ENCODE assay signal across 14 cellular contexts in the genomic region with DNA sequence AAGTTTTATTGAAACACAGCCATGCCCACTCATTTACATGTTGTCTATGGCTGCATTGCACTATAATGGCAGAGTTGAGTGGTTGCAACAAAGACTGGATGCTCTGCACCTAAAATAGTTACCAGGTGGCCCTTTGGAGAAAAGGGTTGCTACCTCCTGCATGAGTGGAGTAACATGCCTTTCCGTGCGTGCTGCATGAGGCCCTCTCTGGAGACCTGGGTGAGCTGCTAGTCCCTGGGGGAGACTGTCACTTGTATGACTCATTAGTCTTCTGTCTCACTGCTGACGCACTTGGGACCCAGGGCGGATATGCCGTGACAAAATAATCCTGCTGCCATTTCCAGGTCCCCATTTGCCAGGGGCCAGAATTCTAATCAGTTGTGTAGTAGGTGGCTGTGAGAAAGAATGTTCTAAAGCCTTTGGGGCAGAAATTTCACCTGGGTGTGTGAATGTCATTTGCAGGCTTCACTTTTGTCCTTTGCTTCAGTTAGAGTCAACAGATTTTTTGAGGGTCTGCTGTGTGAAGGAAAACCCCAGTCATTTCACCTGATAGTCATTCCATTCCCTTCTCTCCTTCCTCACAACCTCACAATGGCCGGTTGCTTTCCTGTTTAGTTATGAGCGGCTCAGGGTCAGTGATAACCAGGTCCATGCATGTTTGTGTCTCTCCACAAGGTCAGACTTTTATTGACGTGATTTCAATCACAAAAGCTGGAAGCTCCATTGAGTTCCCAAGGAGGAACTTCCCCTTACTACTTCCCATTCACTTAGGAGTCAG.
DNase-seq lines count a peak whose midpoint lies in the region; ATAC-seq and TF ChIP-seq lines count a peak whose summit lies in the region.
"Had no signal": no experiment of that assay in that cellular context is flagged by ENCODE, and none has a peak within 500 bp of the region (broad histone marks: within the 10 kb centered on the region; RNA-seq: fewer than 3 reads in every experiment).

No MANE protein-coding gene starts in this region.

- BruUV-seq in A673 (replicated peaks; lab: Mats Ljungman, UMichigan) = TSS peak; percentile 100

- intact Hi-C loops in A673 (cut with micrococcal nuclease; ENCODE audit: unreplicated experiment) (no loop called here), left ventricle myocardium inferior (cut with micrococcal nuclease) (no loop called here)

- no peaks in the 10 kb centered on the region for H3K36me3 ChIP-seq in A673 (ENCODE audit: insufficient read depth, low read length, poor library complexity, severe bottlenecking)
- no peaks in the 10 kb centered on the region for H3K36me3 ChIP-seq in left ventricle myocardium inferior

- DNase-seq in A673 (ENCODE audit: low spot score) = peak; percentile 93
- peak; percentile 95 for DNase-seq in NB4 (ENCODE audit: low read depth)
- no peak for DNase-seq in left ventricle myocardium inferior
- no peak for DNase-seq in NCI-H82 (lab: John Stamatoyannopoulos, UW)
- no peak for DNase-seq in activated CD8-positive, alpha-beta memory T cell treated with anti-CD3 and anti-CD28 coated beads for 24 hours
- DNase-seq: activated CD4-positive, alpha-beta T cell treated with anti-CD3 and anti-CD28 coated beads, Interleukin-2, amount 50 U/mL, for 1 hour; activated naive CD4-positive, alpha-beta T cell treated with anti-CD3 and anti-CD28 coated beads, Interleukin-2, amount 10 ng/mL, durations not matched to agents 7 days and 5 days; HFFc6; naive thymus-derived CD4-positive, alpha-beta T cell; NCI-H2107; stimulated activated CD4-positive, alpha-beta T cell treated with anti-CD3 and anti-CD28 coated beads, Interleukin-12 subunit alpha, Interleukin-12 subunit beta, amount 100 ng/mL, for 4 hours had no signal

- TF ChIP-seq POLR2A in NB4 (IDR thresholded peaks at IDR 0.05; ENCODE audit: extremely low read depth, insufficient read length) = no peak

- no peak overlapping the region for H3K4me3 ChIP-seq in A673 (ENCODE audit: low read depth, low read length, poor library complexity, severe bottlenecking)
- no peak overlapping the region for H3K4me3 ChIP-seq in NB4 (ENCODE audit: low read depth, low read length)
- no peak overlapping the region for H3K4me3 ChIP-seq in left ventricle myocardium inferior

- CTCF ChIA-PET in A673 (lab: Charles Lee) = no interaction called here

- H3K27ac ChIP-seq in A673 (ENCODE audit: low read depth, low read length, poor library complexity, severe bottlenecking) (peak overlapping the region; percentile 78), left ventricle myocardium inferior (replicated peaks) (peak overlapping the region; percentile 79)

- H3K4me1 ChIP-seq in A673 (ENCODE audit: insufficient read depth, low read length, poor library complexity, severe bottlenecking) (peaks cover 44% of the 10 kb centered on the region), left ventricle myocardium inferior (peaks cover 89% of the 10 kb centered on the region)

- TF ChIP-seq CTCF in A673 (conservative IDR thresholded peaks at IDR 0.05; ENCODE audit: low read depth, low read length) (no peak), NB4 (IDR thresholded peaks at IDR 0.05; ENCODE audit: low read depth, low read length) (no peak), left ventricle myocardium inferior (IDR thresholded peaks at IDR 0.05; ENCODE audit: borderline replicate concordance) (no peak)

- no peaks in the 10 kb centered on the region for H3K9me3 ChIP-seq in A673 (ENCODE audit: low read depth, low read length, poor library complexity, severe bottlenecking)
- no peaks in the 10 kb centered on the region for H3K9me3 ChIP-seq in left ventricle myocardium inferior (replicated peaks)

- POLR2A ChIA-PET in A673 (lab: Charles Lee; ENCODE audit: low non-redundant PET) = interaction anchor here (0.5 kb wide), 1 partner anchor 72 kb away, joined by 3 read pairs; no protein-coding TSS in a partner anchor

- ATAC-seq in GM19438 (IDR thresholded peaks at IDR 0.05; ENCODE audit: low read depth, unreplicated experiment) (peak; percentile 71), HG03354 (IDR thresholded peaks at IDR 0.05; ENCODE audit: poor library complexity, severe bottlenecking, unreplicated experiment) (no peak), HG03378 (IDR thresholded peaks at IDR 0.05; ENCODE audit: unreplicated experiment) (no peak)
- ATAC-seq: naive thymus-derived CD4-positive, alpha-beta T cell had no signal

- H3K27me3 ChIP-seq in A673 (replicated peaks; ENCODE audit: insufficient read depth, low read depth, low read length, poor library complexity) (no peaks in the 10 kb centered on the region), left ventricle myocardium inferior (ENCODE audit: low read depth) (no peaks in the 10 kb centered on the region)

Comparison
In these comparisons a context has a peak if more than half of its experiments do, and no peak if none do; other contexts are left out.
1. DNase-seq: peak in A673 (single experiment) and NB4 (single experiment); none in left ventricle myocardium inferior (single experiment), NCI-H82 (single experiment) and activated CD8-positive, alpha-beta memory T cell treated with anti-CD3 and anti-CD28 coated beads for 24 hours (single experiment).